22 cellular contexts compared by ENCODE assay signal in genomic region chr12:116675339-116676107, GRCh38.
DNase-seq lines count a peak whose midpoint lies in the region; ATAC-seq and TF ChIP-seq lines count a peak whose summit lies in the region.
"Had no signal": no experiment of that assay in that cellular context is flagged by ENCODE, and none has a peak within 500 bp of the region (broad histone marks: within the 10 kb centered on the region; RNA-seq: fewer than 3 reads in every experiment).

No MANE protein-coding gene starts in this region.

- POLR2A ChIA-PET in T-cell (lab: Charles Lee) = no interaction called here

- no peaks in the 10 kb centered on the region for H3K9me3 Mint-ChIP-seq in T-helper 2 cell treated with Interferon-gamma antibody and Interleukin-4, amounts not matched to agents 5 μg/mL and 100 μg/mL, for 36 hours
- H3K9me3 Mint-ChIP-seq in T-cell = no peaks in the 10 kb centered on the region

- H3K4me1 Mint-ChIP-seq in T-helper 2 cell treated with Interferon-gamma antibody and Interleukin-4, amounts not matched to agents 5 μg/mL and 100 μg/mL, for 36 hours (ENCODE audit: low read depth) = peaks cover 34% of the 10 kb centered on the region
- peaks cover 44 to 45% (median 44%) of the 10 kb centered on the region in 3 donors for H3K4me1 Mint-ChIP-seq in T-cell

- H3K27ac Mint-ChIP-seq in T-helper 2 cell treated with Interferon-gamma antibody and Interleukin-4, amounts not matched to agents 5 μg/mL and 100 μg/mL, for 36 hours = peak overlapping the region; percentile 10
- H3K27ac Mint-ChIP-seq in T-cell = peak overlapping the region; percentile 5 to 34

- H3K9me3 ChIP-seq in skeletal muscle tissue (ENCODE audit: control insufficient read depth in 3 of 3, low read length in 3 of 3) (no peaks in the 10 kb centered on the region), SJCRH30 (replicated peaks) (no peaks in the 10 kb centered on the region), sigmoid colon (no peaks in the 10 kb centered on the region)
- H3K9me3 ChIP-seq: colonic mucosa, tibial nerve had no signal

- TF ChIP-seq EP300 in sigmoid colon (IDR thresholded peaks at IDR 0.05) = no peak

- TF ChIP-seq CTCF in GM13976 (IDR thresholded peaks at IDR 0.05; ENCODE audit: borderline replicate concordance, control extremely low read depth, extremely low read depth, insufficient read depth, missing control alignments) = no peak
- no peak for TF ChIP-seq CTCF in sigmoid colon (IDR thresholded peaks at IDR 0.05)

- no peak for ATAC-seq in T-cell (replicated peaks in 1 of 4)
- ATAC-seq in left lobe of liver = peak; percentile 62

- peaks cover 4 to 20% (median 13%) of the 10 kb centered on the region in 3 donors for H3K4me1 ChIP-seq in skeletal muscle tissue (ENCODE audit: control insufficient read depth in 3 of 3, insufficient read depth in 3 of 3, low read length in 3 of 3)
- no peaks in the 10 kb centered on the region for H3K4me1 ChIP-seq in SJCRH30
- H3K4me1 ChIP-seq in sigmoid colon = peaks cover 0 to 8% (median 0%) of the 10 kb centered on the region in 4 donors
- H3K4me1 ChIP-seq: colonic mucosa had no signal

- H3K4me3 Mint-ChIP-seq in T-helper 2 cell treated with Interferon-gamma antibody and Interleukin-4, amounts not matched to agents 5 μg/mL and 100 μg/mL, for 36 hours = no peak overlapping the region
- no peak overlapping the region for H3K4me3 Mint-ChIP-seq in T-cell
- H3K4me3 Mint-ChIP-seq: CD4-positive, CD25-positive, alpha-beta regulatory T cell had no signal

- DNase-seq in T-helper 2 cell treated with Interferon-gamma antibody and Interleukin-4, amounts not matched to agents 5 μg/mL and 100 μg/mL, for 36 hours (ENCODE audit: low spot score) = no peak
- DNase-seq in T-helper 2 cell = no peak
- DNase-seq in T-cell = no peak
- DNase-seq in left lobe of liver (ENCODE audit: low spot score) = no peak
- DNase-seq in SJCRH30 = no peak
- no peak for DNase-seq in GM13976 (ENCODE audit: low spot score)
- DNase-seq in sigmoid colon = no peak
- DNase-seq: 8988T; activated naive CD4-positive, alpha-beta T cell; aorta; colonic mucosa; DMS53; midbrain; NCI-H1436 treated with DMSO at 0.1 percent for 48 hours; NCI-H510A; occipital lobe; OCI-M1; small intestine had no signal

- CTCF ChIA-PET in T-cell (lab: Charles Lee) = no interaction called here

- intact Hi-C loops in sigmoid colon (cut with DNase I) = no loop called here

- H3K27me3 Mint-ChIP-seq in T-helper 2 cell treated with Interferon-gamma antibody and Interleukin-4, amounts not matched to agents 5 μg/mL and 100 μg/mL, for 36 hours (ENCODE audit: low read depth) = peaks cover 9% of the 10 kb centered on the region
- no peaks in the 10 kb centered on the region for H3K27me3 Mint-ChIP-seq in T-cell

- H3K4me3 ChIP-seq in skeletal muscle tissue (ENCODE audit: low read length in 3 of 3) (no peak overlapping the region), SJCRH30 (no peak overlapping the region), sigmoid colon (no peak overlapping the region)
- H3K4me3 ChIP-seq: colonic mucosa, tibial nerve had no signal

- no peak for TF ChIP-seq POLR2A in sigmoid colon (IDR thresholded peaks at IDR 0.05)

- in situ Hi-C loops in GM13976 (cut with MboI; ENCODE audit: low sequenced_read_pairs, unreplicated experiment) = no loop called here

- H3K27ac ChIP-seq in skeletal muscle tissue (ENCODE audit: low read depth, low read length) = peak overlapping the region; percentile 50
- H3K27ac ChIP-seq in SJCRH30 = no peak overlapping the region
- peak overlapping the region in 2 of 4 donors; percentile 18 to 23 for H3K27ac ChIP-seq in sigmoid colon
- H3K27ac ChIP-seq: colonic mucosa, epithelial cell of prostate had no signal

- no peaks in the 10 kb centered on the region for H3K27me3 ChIP-seq in skeletal muscle tissue (ENCODE audit: control insufficient read depth in 3 of 3, insufficient read depth in 3 of 3, low read length in 3 of 3)
- no peaks in the 10 kb centered on the region for H3K27me3 ChIP-seq in SJCRH30
- no peaks in the 10 kb centered on the region for H3K27me3 ChIP-seq in sigmoid colon
- H3K27me3 ChIP-seq: colonic mucosa, tibial nerve had no signal

- no peaks in the 10 kb centered on the region for H3K36me3 ChIP-seq in skeletal muscle tissue (ENCODE audit: control insufficient read depth in 3 of 3, insufficient read depth in 3 of 3, low read length in 3 of 3)
- H3K36me3 ChIP-seq in SJCRH30 = no peaks in the 10 kb centered on the region
- no peaks in the 10 kb centered on the region for H3K36me3 ChIP-seq in sigmoid colon
- H3K36me3 ChIP-seq: colonic mucosa, tibial nerve had no signal

- H3K9ac ChIP-seq in skeletal muscle tissue (ENCODE audit: low read depth in 1 of 3, low read length in 3 of 3) = no peak overlapping the region

- 84 to 89% methylated on average over 18 of the region's 18 CpGs for WGBS in sigmoid colon, 2 donors

- no peaks in the 10 kb centered on the region for H3K36me3 Mint-ChIP-seq in T-helper 2 cell treated with Interferon-gamma antibody and Interleukin-4, amounts not matched to agents 5 μg/mL and 100 μg/mL, for 36 hours (ENCODE audit: low read depth)
- no peaks in the 10 kb centered on the region for H3K36me3 Mint-ChIP-seq in T-cell
- H3K36me3 Mint-ChIP-seq: CD4-positive, CD25-positive, alpha-beta regulatory T cell had no signal
